In the genomic region with DNA sequence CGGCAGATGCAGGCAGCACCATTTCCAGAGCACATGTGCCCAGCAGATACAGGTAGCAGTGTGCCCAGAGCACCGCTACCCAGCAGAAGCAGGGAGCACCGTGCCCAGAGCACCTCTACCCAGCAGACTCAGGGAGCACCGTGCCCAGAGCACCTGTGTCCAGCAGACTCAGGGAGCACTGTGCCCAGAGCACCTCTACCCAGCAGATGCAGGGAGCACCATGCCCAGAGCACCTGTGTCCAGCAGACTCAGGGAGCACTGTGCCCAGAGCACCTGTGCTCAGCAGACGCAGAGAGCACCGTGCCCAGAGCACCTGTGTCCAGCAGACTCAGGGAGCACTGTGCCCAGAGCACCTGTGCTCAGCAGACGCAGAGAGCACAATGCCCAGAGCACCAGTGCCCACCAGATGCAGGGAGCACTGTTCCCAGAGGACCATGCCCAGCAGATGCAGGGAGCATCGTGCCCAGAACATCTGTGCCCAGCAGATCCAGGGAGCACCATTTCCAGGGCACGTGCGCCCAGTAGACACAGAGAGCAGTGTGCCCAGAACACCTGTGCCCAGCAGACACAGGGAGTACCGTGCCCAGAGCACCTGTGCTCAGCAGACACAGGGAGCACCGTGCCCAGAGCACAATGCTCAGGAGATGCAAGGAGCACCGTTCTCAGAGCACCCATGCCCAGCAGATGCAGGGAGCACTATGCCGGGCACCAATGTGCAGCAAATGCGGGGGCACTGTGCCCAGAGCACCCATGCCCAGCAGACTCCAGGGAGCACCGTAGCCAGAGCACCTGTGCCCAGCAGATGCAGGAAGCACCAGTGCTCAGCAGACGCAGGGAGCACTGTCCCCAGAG, we compare ENCODE assay signal across 3 cellular contexts.
TF ChIP-seq lines count a peak whose summit lies in the region.

No MANE protein-coding gene starts in this region.

TF ChIP-seq in HEK293, 187 proteins besides CTCF, POLR2A, EP300 and RAD21 (continued from another document):
- TF ChIP-seq, protein P1, sequence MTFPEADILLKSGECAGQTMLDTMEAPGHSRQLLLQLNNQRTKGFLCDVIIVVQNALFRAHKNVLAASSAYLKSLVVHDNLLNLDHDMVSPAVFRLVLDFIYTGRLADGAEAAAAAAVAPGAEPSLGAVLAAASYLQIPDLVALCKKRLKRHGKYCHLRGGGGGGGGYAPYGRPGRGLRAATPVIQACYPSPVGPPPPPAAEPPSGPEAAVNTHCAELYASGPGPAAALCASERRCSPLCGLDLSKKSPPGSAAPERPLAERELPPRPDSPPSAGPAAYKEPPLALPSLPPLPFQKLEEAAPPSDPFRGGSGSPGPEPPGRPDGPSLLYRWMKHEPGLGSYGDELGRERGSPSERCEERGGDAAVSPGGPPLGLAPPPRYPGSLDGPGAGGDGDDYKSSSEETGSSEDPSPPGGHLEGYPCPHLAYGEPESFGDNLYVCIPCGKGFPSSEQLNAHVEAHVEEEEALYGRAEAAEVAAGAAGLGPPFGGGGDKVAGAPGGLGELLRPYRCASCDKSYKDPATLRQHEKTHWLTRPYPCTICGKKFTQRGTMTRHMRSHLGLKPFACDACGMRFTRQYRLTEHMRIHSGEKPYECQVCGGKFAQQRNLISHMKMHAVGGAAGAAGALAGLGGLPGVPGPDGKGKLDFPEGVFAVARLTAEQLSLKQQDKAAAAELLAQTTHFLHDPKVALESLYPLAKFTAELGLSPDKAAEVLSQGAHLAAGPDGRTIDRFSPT (tag by site-specific recombination; IDR thresholded peaks at IDR 0.05), result peak; percentile 24; the same call in 1 of the 2 replicates

TF ChIP-seq in K562, 482 proteins besides CTCF, POLR2A, EP300 and RAD21 (continued from another document):
- TF ChIP-seq ZNF347 (CRISPR knock-in tag; IDR thresholded peaks at IDR 0.05; ENCODE audit: low read depth), result no peak
- no peak for TF ChIP-seq MYC (IDR thresholded peaks at IDR 0.05; ENCODE audit: low read depth, low read length)
- TF ChIP-seq MYC (CRISPR knock-in tag; IDR thresholded peaks at IDR 0.05; ENCODE audit: borderline replicate concordance, low read depth), result no peak
- TF ChIP-seq PHF8 (IDR thresholded peaks at IDR 0.05; ENCODE audit: borderline replicate concordance, low read length), result no peak
- TF ChIP-seq, protein P2, sequence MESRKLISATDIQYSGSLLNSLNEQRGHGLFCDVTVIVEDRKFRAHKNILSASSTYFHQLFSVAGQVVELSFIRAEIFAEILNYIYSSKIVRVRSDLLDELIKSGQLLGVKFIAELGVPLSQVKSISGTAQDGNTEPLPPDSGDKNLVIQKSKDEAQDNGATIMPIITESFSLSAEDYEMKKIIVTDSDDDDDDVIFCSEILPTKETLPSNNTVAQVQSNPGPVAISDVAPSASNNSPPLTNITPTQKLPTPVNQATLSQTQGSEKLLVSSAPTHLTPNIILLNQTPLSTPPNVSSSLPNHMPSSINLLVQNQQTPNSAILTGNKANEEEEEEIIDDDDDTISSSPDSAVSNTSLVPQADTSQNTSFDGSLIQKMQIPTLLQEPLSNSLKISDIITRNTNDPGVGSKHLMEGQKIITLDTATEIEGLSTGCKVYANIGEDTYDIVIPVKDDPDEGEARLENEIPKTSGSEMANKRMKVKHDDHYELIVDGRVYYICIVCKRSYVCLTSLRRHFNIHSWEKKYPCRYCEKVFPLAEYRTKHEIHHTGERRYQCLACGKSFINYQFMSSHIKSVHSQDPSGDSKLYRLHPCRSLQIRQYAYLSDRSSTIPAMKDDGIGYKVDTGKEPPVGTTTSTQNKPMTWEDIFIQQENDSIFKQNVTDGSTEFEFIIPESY (CRISPR knock-in tag; IDR thresholded peaks at IDR 0.05), result 0 out of 2 replicates have a peak, but pooled peaks have one; percentile 33
- TF ChIP-seq RBM25 (IDR thresholded peaks at IDR 0.05; ENCODE audit: low read depth, low read length, severe bottlenecking), result peak; percentile 26
- no peak for TF ChIP-seq GTF2E2 (tag; IDR thresholded peaks at IDR 0.05)
- peak; percentile 35; the same call in 1 of the 2 replicates for TF ChIP-seq HNRNPL (IDR thresholded peaks at IDR 0.05; ENCODE audit: low read depth, low read length)
- TF ChIP-seq CHD4 (IDR thresholded peaks at IDR 0.05; ENCODE audit: insufficient read depth, insufficient replicate concordance, low read depth, low read length, poor library complexity, severe bottlenecking), result peak; percentile 46

TF ChIP-seq in SK-N-SH treated with all-trans-retinoic acid at 6 μM for 48 hours, 23 proteins besides CTCF, POLR2A, EP300 and RAD21 (continued from another document):
- TF ChIP-seq, protein P3, sequence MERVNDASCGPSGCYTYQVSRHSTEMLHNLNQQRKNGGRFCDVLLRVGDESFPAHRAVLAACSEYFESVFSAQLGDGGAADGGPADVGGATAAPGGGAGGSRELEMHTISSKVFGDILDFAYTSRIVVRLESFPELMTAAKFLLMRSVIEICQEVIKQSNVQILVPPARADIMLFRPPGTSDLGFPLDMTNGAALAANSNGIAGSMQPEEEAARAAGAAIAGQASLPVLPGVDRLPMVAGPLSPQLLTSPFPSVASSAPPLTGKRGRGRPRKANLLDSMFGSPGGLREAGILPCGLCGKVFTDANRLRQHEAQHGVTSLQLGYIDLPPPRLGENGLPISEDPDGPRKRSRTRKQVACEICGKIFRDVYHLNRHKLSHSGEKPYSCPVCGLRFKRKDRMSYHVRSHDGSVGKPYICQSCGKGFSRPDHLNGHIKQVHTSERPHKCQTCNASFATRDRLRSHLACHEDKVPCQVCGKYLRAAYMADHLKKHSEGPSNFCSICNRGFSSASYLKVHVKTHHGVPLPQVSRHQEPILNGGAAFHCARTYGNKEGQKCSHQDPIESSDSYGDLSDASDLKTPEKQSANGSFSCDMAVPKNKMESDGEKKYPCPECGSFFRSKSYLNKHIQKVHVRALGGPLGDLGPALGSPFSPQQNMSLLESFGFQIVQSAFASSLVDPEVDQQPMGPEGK (CRISPR knock-in tag; IDR thresholded peaks at IDR 0.05; ENCODE audit: borderline replicate concordance), result no peak
- TF ChIP-seq TOX (CRISPR knock-in tag; IDR thresholded peaks at IDR 0.05; ENCODE audit: borderline replicate concordance) (no peak), ZFP3 (CRISPR knock-in tag; IDR thresholded peaks at IDR 0.05) (no peak), ISL1 (CRISPR knock-in tag; IDR thresholded peaks at IDR 0.05) (no peak), ZC3H10 (CRISPR knock-in tag; IDR thresholded peaks at IDR 0.05) (no peak), ESRRG (CRISPR knock-in tag; IDR thresholded peaks at IDR 0.05) (no peak), ZFP30 (CRISPR knock-in tag; IDR thresholded peaks at IDR 0.05) (no peak), PPARA (CRISPR knock-in tag; IDR thresholded peaks at IDR 0.05; ENCODE audit: borderline replicate concordance) (no peak), SNAI2 (CRISPR knock-in tag; IDR thresholded peaks at IDR 0.05) (no peak), RARB (CRISPR knock-in tag; IDR thresholded peaks at IDR 0.05) (no peak), BACH2 (CRISPR knock-in tag; IDR thresholded peaks at IDR 0.05; ENCODE audit: borderline replicate concordance) (no peak), TCF4 (CRISPR knock-in tag; IDR thresholded peaks at IDR 0.05; ENCODE audit: borderline replicate concordance) (no peak), ZNF8 (CRISPR knock-in tag; IDR thresholded peaks at IDR 0.05) (no peak), ZNF565 (CRISPR knock-in tag; conservative IDR thresholded peaks at IDR 0.05; ENCODE audit: low read depth) (no peak), GLIS3 (CRISPR knock-in tag; IDR thresholded peaks at IDR 0.05) (no peak), CSDC2 (CRISPR knock-in tag; IDR thresholded peaks at IDR 0.05) (no peak)
- TF ChIP-seq, protein P4, sequence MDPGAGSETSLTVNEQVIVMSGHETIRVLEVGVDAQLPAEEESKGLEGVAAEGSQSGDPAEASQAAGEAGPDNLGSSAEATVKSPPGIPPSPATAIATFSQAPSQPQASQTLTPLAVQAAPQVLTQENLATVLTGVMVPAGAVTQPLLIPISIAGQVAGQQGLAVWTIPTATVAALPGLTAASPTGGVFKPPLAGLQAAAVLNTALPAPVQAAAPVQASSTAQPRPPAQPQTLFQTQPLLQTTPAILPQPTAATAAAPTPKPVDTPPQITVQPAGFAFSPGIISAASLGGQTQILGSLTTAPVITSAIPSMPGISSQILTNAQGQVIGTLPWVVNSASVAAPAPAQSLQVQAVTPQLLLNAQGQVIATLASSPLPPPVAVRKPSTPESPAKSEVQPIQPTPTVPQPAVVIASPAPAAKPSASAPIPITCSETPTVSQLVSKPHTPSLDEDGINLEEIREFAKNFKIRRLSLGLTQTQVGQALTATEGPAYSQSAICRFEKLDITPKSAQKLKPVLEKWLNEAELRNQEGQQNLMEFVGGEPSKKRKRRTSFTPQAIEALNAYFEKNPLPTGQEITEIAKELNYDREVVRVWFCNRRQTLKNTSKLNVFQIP (CRISPR knock-in tag; IDR thresholded peaks at IDR 0.05; ENCODE audit: borderline replicate concordance, low read depth), result no peak
- TF ChIP-seq, protein P5, sequence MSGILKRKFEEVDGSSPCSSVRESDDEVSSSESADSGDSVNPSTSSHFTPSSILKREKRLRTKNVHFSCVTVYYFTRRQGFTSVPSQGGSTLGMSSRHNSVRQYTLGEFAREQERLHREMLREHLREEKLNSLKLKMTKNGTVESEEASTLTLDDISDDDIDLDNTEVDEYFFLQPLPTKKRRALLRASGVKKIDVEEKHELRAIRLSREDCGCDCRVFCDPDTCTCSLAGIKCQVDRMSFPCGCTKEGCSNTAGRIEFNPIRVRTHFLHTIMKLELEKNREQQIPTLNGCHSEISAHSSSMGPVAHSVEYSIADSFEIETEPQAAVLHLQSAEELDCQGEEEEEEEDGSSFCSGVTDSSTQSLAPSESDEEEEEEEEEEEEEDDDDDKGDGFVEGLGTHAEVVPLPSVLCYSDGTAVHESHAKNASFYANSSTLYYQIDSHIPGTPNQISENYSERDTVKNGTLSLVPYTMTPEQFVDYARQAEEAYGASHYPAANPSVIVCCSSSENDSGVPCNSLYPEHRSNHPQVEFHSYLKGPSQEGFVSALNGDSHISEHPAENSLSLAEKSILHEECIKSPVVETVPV (CRISPR knock-in tag; IDR thresholded peaks at IDR 0.05), result no peak
- TF ChIP-seq, protein P6, sequence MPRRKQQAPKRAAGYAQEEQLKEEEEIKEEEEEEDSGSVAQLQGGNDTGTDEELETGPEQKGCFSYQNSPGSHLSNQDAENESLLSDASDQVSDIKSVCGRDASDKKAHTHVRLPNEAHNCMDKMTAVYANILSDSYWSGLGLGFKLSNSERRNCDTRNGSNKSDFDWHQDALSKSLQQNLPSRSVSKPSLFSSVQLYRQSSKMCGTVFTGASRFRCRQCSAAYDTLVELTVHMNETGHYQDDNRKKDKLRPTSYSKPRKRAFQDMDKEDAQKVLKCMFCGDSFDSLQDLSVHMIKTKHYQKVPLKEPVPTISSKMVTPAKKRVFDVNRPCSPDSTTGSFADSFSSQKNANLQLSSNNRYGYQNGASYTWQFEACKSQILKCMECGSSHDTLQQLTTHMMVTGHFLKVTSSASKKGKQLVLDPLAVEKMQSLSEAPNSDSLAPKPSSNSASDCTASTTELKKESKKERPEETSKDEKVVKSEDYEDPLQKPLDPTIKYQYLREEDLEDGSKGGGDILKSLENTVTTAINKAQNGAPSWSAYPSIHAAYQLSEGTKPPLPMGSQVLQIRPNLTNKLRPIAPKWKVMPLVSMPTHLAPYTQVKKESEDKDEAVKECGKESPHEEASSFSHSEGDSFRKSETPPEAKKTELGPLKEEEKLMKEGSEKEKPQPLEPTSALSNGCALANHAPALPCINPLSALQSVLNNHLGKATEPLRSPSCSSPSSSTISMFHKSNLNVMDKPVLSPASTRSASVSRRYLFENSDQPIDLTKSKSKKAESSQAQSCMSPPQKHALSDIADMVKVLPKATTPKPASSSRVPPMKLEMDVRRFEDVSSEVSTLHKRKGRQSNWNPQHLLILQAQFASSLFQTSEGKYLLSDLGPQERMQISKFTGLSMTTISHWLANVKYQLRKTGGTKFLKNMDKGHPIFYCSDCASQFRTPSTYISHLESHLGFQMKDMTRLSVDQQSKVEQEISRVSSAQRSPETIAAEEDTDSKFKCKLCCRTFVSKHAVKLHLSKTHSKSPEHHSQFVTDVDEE (CRISPR knock-in tag; IDR thresholded peaks at IDR 0.05), result no peak
